Comparison of ENCODE assay signal across 19 cellular contexts in the genomic region with DNA sequence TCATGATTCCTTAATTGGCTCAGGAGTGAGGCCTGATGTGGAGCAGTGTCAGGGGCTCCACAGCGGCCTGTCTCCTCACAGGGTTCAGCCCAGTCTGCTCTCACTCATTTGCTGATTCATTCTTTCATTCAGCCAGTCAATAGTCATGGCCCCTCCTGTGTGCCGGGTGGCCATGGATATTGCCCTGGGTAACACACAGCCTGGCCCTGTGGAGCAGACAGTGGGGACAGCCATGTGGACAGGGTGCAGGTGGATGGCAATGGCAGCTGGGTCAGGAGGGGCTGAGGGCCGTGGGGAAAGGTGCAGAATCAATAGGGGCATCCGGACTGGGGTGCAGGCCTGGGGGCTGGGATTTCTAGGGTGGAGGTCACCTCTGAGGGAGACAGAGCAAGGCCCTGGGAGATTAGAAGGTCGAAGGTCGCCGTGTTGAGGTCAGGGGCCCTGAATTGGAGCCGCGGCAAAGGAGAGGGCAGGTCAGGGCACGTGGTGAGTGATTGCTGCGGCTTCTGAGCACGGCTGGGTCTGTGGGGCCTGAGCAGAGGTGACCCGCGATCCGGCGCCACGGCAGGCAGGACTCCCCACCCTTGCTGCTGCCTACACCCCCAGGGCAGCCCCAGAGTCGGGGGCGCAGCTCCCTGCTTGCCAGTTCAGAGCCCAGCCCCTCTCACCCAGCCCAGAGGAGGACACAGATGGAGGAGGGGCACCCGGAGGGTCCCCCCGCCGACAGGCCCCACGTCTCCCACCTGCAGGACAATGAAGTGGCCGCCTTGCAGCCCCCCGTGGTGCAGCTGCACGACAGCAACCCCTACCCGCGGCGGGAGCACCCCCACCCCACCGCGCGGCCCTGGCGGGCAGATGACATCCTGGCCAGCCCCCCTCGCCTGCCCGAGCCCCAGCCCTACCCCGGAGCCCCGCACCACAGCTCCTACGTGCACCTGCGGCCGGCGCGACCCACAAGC. TPM values are rescaled to one million over a fixed set of nuclear protein-coding genes. Genes with fewer than 3 reads are reported as not detected.
DNase-seq lines count a peak whose midpoint lies in the region; ATAC-seq, FAIRE-seq and TF ChIP-seq lines count a peak whose summit lies in the region.
"Had no signal": no experiment of that assay in that cellular context is flagged by ENCODE, and none has a peak within 500 bp of the region (broad histone marks: within the 10 kb centered on the region; RNA-seq: fewer than 3 reads in every experiment).

No MANE protein-coding gene starts in this region.

- H4K8ac ChIP-seq in mesendoderm (ENCODE audit: low read depth, low read length): no peak overlapping the region

- H2BK120ac ChIP-seq in mesendoderm (ENCODE audit: low read depth, low read length): no peak overlapping the region

- H2AFZ ChIP-seq in HCT116 (ENCODE audit: low read depth, low read length, poor library complexity, severe bottlenecking) (no peak overlapping the region), K562 (ENCODE audit: low read depth, low read length) (no peak overlapping the region)
- H2AFZ ChIP-seq: hepatocyte had no signal

- 0 out of 2 replicates have a peak, but pooled peaks have one; percentile 4 for ATAC-seq in HCT116
- ATAC-seq in K562: peak; percentile 57
- no peak for ATAC-seq in GM21381 (IDR thresholded peaks at IDR 0.05; ENCODE audit: unreplicated experiment)

- DNase-seq in BE2C: peak; percentile 24
- no peak for DNase-seq in HCT116 (ENCODE audit: low read depth, low spot score)
- DNase-seq in K562 (ENCODE audit: extremely low read depth in 1 of 4, low spot score in 3 of 4): peak; percentile 56 to 67 (median 66)
- DNase-seq in mesendoderm: peak; percentile 23
- DNase-seq in MCF 10A (ENCODE audit: unreplicated experiment): no peak
- DNase-seq in HUDEP-2 (lab: John Stamatoyannopoulos, UW; ENCODE audit: unreplicated experiment in 76 of 76): no peak
- no peak for DNase-seq in transverse colon
- DNase-seq: activated naive CD4-positive, alpha-beta T cell; cerebellar nuclear complex; mammary epithelial cell; NCI-H2081; stimulated activated CD4-positive, alpha-beta T cell treated with anti-CD3 and anti-CD28 coated beads, Interleukin-2, amount 100 ng/mL, for 48 hours; stomach had no signal

- H3K4me3 ChIP-seq in BE2C (ENCODE audit: low read depth, low read length) (no peak overlapping the region), HCT116 (replicated peaks in 1 of 2; ENCODE audit: low read depth in 1 of 2, low read length in 2 of 2) (no peak overlapping the region), K562 (no peak overlapping the region), mesendoderm (ENCODE audit: low read length) (no peak overlapping the region), transverse colon (no peak overlapping the region)
- H3K4me3 ChIP-seq: hepatocyte, prostate gland, SK-N-MC, stomach had no signal

- no peaks in the 10 kb centered on the region for H3K4me1 Mint-ChIP-seq in MCF 10A (ENCODE audit: insufficient read depth, unreplicated experiment)
- H3K4me1 Mint-ChIP-seq: B cell had no signal

- CTCF ChIA-PET in HCT116 (lab: Charles Lee): no interaction called here
- CTCF ChIA-PET in K562 (lab: Yijun Ruan, JAX; ENCODE audit: low intra/inter-chr PET ratio): no interaction called here
- CTCF ChIA-PET in MCF 10A (lab: Yijun Ruan, JAX): interaction anchor here (0.7 kb wide), 1 partner anchor 477 kb away, joined by 3 read pairs; no protein-coding TSS in a partner anchor

- H3K27ac Mint-ChIP-seq in MCF 10A (ENCODE audit: low read depth, unreplicated experiment): no peak overlapping the region
- H3K27ac Mint-ChIP-seq: B cell, IgD-negative memory B cell had no signal

- no peak for TF ChIP-seq POLR2A in HCT116 (IDR thresholded peaks at IDR 0.05; ENCODE audit: borderline replicate concordance, extremely low read depth, insufficient read depth, insufficient read length)
- 0 out of 2 replicates have a peak, but pooled peaks have one; percentile 4 for TF ChIP-seq POLR2A in K562 (conservative IDR thresholded peaks at IDR 0.05)
- no peak for TF ChIP-seq POLR2A in transverse colon (IDR thresholded peaks at IDR 0.05)

- RAD21 ChIA-PET in HCT116 (lab: Charles Lee; ENCODE audit: low non-redundant PET in 1 of 2, low total read pairs in 2 of 2, uncharacterized antibody in 2 of 2, unreplicated experiment in 2 of 2): no interaction called here

- H3K9me3 ChIP-seq in BE2C: no peaks in the 10 kb centered on the region
- no peaks in the 10 kb centered on the region for H3K9me3 ChIP-seq in HCT116 (ENCODE audit: control insufficient read depth in 1 of 2, insufficient read depth in 1 of 2, low read depth in 1 of 2, low read length in 2 of 2)
- no peaks in the 10 kb centered on the region for H3K9me3 ChIP-seq in K562 (replicated peaks; ENCODE audit: control insufficient read depth, insufficient read depth, low read depth, low read length)
- H3K9me3 ChIP-seq in transverse colon: no peaks in the 10 kb centered on the region
- H3K9me3 ChIP-seq: prostate gland, stomach had no signal

- TF ChIP-seq EP300 in K562 (IDR thresholded peaks at IDR 0.05; ENCODE audit: low read length) (no peak), transverse colon (IDR thresholded peaks at IDR 0.05; ENCODE audit: low read depth) (no peak)

- H3K4ac ChIP-seq in mesendoderm (ENCODE audit: low read depth, low read length): no peak overlapping the region

- H2AK5ac ChIP-seq in mesendoderm (ENCODE audit: low read length): no peak overlapping the region

- no peaks in the 10 kb centered on the region for H3K9me3 Mint-ChIP-seq in MCF 10A (ENCODE audit: unreplicated experiment)
- H3K9me3 Mint-ChIP-seq: IgD-negative memory B cell had no signal

- in situ Hi-C loops in K562 (cut with MboI) (no loop called here), transverse colon (cut with MboI; ENCODE audit: low pct_ligation_motif_present in 1 of 4, low pct_unique_long_range_greater_than_20kb in 1 of 4, low sequenced_read_pairs in 3 of 4) (no loop called here)

- H3K4me3 Mint-ChIP-seq in MCF 10A (ENCODE audit: unreplicated experiment): no peak overlapping the region
- H3K4me3 Mint-ChIP-seq: B cell had no signal

- no peak overlapping the region for H4K5ac ChIP-seq in mesendoderm (ENCODE audit: low read length)

- H3K56ac ChIP-seq in mesendoderm (ENCODE audit: low read length): no peak overlapping the region

- TF ChIP-seq CTCF in BE2C (IDR thresholded peaks at IDR 0.05; ENCODE audit: low read depth, low read length) (no peak), HCT116 (IDR thresholded peaks at IDR 0.05 in 2 of 3, conservative IDR thresholded peaks at IDR 0.05 in 1 of 3; ENCODE audit: borderline replicate concordance in 1 of 3, insufficient read depth in 1 of 3, low read depth in 2 of 3, low read length in 2 of 3) (no peak), K562 (IDR thresholded peaks at IDR 0.05 in 2 of 3, conservative IDR thresholded peaks at IDR 0.05 in 1 of 3; ENCODE audit: insufficient read depth in 2 of 3, low read depth in 1 of 3, low read length in 3 of 3) (no peak), MCF 10A (IDR thresholded peaks at IDR 0.05; ENCODE audit: unreplicated experiment) (no peak), transverse colon (IDR thresholded peaks at IDR 0.05) (no peak)

- H3K9me1 ChIP-seq in K562 (ENCODE audit: control insufficient read depth, insufficient read depth, low read length): no peaks in the 10 kb centered on the region

- H3K36me3 ChIP-seq in BE2C (peaks cover 7% of the 10 kb centered on the region), HCT116 (ENCODE audit: control insufficient read depth in 1 of 2, insufficient read depth in 2 of 2, low read length in 2 of 2) (peaks cover 0 to 2% of the 10 kb centered on the region in 2 experiments; a peak in 1 of 4 replicates), K562 (ENCODE audit: control insufficient read depth, insufficient read depth, low read length) (peaks cover 26% of the 10 kb centered on the region; the same call in 2 of the 3 replicates), mesendoderm (ENCODE audit: control insufficient read depth, insufficient read depth, low read length) (peaks cover 2% of the 10 kb centered on the region), transverse colon (no peaks in the 10 kb centered on the region)
- H3K36me3 ChIP-seq: prostate gland had no signal

- H3K9ac ChIP-seq in HCT116 (ENCODE audit: low read length): no peak overlapping the region
- H3K9ac ChIP-seq in K562 (ENCODE audit: insufficient read depth in 1 of 2, low read depth in 2 of 2, low read length in 2 of 2): peak overlapping the region in 1 of 2 experiments; percentile 86; a peak in 2 of 4 replicates
- H3K9ac ChIP-seq in mesendoderm (ENCODE audit: low read length): no peak overlapping the region

- peaks cover 7% of the 10 kb centered on the region for H3K36me3 Mint-ChIP-seq in MCF 10A (ENCODE audit: insufficient read depth, unreplicated experiment)
- H3K36me3 Mint-ChIP-seq: IgD-negative memory B cell had no signal

- 19% methylated on average over 20 of the region's 42 CpGs for WGBS in K562 (ENCODE audit: insufficient coverage, low coverage, missing lambda C conversion rate)
- no CpG with 5 or more reads among the region's 42 CpGs for WGBS in mesendoderm (ENCODE audit: extremely low coverage, insufficient coverage, low lambda C conversion rate)
- 76 to 79% methylated on average over 6 to 39 of the region's 42 CpGs for WGBS in transverse colon (ENCODE audit: low coverage in 1 of 2), 2 donors

- TF ChIP-seq RAD21 in HCT116 (IDR thresholded peaks at IDR 0.05; ENCODE audit: low read depth) (no peak), K562 (CRISPR knock-in tag; conservative IDR thresholded peaks at IDR 0.05 in 1 of 2, IDR thresholded peaks at IDR 0.05 in 1 of 2) (no peak)

- H2BK5ac ChIP-seq in mesendoderm (ENCODE audit: low read length): no peak overlapping the region

- no peaks in the 10 kb centered on the region for H3K27me3 Mint-ChIP-seq in MCF 10A (ENCODE audit: insufficient read depth, unreplicated experiment)
- H3K27me3 Mint-ChIP-seq: B cell, IgD-negative memory B cell had no signal

- no peaks in the 10 kb centered on the region for H3K79me1 ChIP-seq in mesendoderm (ENCODE audit: low read length)

- no peak overlapping the region for H3K4me2 ChIP-seq in HCT116 (ENCODE audit: low read length)
- no peak overlapping the region; the same call in 1 of the 2 replicates for H3K4me2 ChIP-seq in K562 (ENCODE audit: insufficient read depth, low read length)
- H3K4me2 ChIP-seq in mesendoderm (ENCODE audit: low read length): no peak overlapping the region
- H3K4me2 ChIP-seq: hepatocyte had no signal

- H4K20me1 ChIP-seq in HCT116 (ENCODE audit: insufficient read depth): no peaks in the 10 kb centered on the region
- peaks cover 30% of the 10 kb centered on the region for H4K20me1 ChIP-seq in K562 (replicated peaks; ENCODE audit: control insufficient read depth, insufficient read depth, low read length)

- H3K9me2 ChIP-seq in HCT116 (ENCODE audit: insufficient read depth): no peaks in the 10 kb centered on the region

- H3K4me1 ChIP-seq in BE2C (no peaks in the 10 kb centered on the region), HCT116 (ENCODE audit: control insufficient read depth in 1 of 2, insufficient read depth in 2 of 2, low read length in 2 of 2) (no peaks in the 10 kb centered on the region; a peak in 1 of 4 replicates), K562 (replicated peaks in 1 of 2; ENCODE audit: control insufficient read depth in 2 of 2, insufficient read depth in 2 of 2, low read length in 2 of 2) (peaks cover 6 to 83% of the 10 kb centered on the region in 2 experiments; a peak in 4 of 5 replicates), mesendoderm (ENCODE audit: control insufficient read depth, low read depth, low read length) (no peaks in the 10 kb centered on the region), transverse colon (peaks cover 0 to 11% (median 4%) of the 10 kb centered on the region in 4 donors)

- no peak overlapping the region for H3K23ac ChIP-seq in mesendoderm (ENCODE audit: low read length)

- H2BK15ac ChIP-seq in mesendoderm (replicated peaks; ENCODE audit: low read depth): no peak overlapping the region

- peak; percentile 57 for FAIRE-seq in K562 (lab: Jason Lieb, UNC)

- no peaks in the 10 kb centered on the region for H3K79me2 ChIP-seq in HCT116 (ENCODE audit: insufficient read depth, low read length)
- H3K79me2 ChIP-seq in K562 (ENCODE audit: control insufficient read depth, insufficient read depth, low read length): no peaks in the 10 kb centered on the region
- no peaks in the 10 kb centered on the region for H3K79me2 ChIP-seq in mesendoderm (ENCODE audit: control insufficient read depth, insufficient read depth, low read length)
- H3K79me2 ChIP-seq: hepatocyte had no signal

- no peak overlapping the region for H3K18ac ChIP-seq in mesendoderm (ENCODE audit: low read length)

- H3K27me3 ChIP-seq in BE2C (peaks cover 35% of the 10 kb centered on the region), HCT116 (ENCODE audit: insufficient read depth, low read length) (no peaks in the 10 kb centered on the region), K562 (ENCODE audit: control insufficient read depth in 2 of 2, insufficient read depth in 2 of 2, low read length in 2 of 2) (no peaks in the 10 kb centered on the region), mesendoderm (ENCODE audit: insufficient read depth, low read length, poor library complexity) (no peaks in the 10 kb centered on the region), transverse colon (peaks cover 8% of the 10 kb centered on the region)
- H3K27me3 ChIP-seq: hepatocyte, stomach had no signal

- intact Hi-C loops in HCT116 (cut with micrococcal nuclease) (no loop called here), K562 (cut with micrococcal nuclease) (no loop called here), MCF 10A (cut with micrococcal nuclease) (no loop called here), transverse colon (cut with DNase I; ENCODE audit: low total_unique reads) (no loop called here)

- no TSS peak for BruUV-seq in HCT116 (replicated peaks; lab: Mats Ljungman, UMichigan)
- BruUV-seq in K562 (replicated peaks; lab: Mats Ljungman, UMichigan): no TSS peak
- no TSS peak for BruUV-seq in MCF 10A (replicated peaks; lab: Mats Ljungman, UMichigan)

- H3K27ac ChIP-seq in HCT116 (ENCODE audit: low read depth, low read length): no peak overlapping the region
- H3K27ac ChIP-seq in K562 (ENCODE audit: extremely low read depth, low read depth, low read length): peak overlapping the region; percentile 10; the same call in 1 of the 3 replicates
- H3K27ac ChIP-seq in mesendoderm (ENCODE audit: low read depth, low read length): no peak overlapping the region
- no peak overlapping the region for H3K27ac ChIP-seq in transverse colon
- H3K27ac ChIP-seq: hepatocyte, prostate gland, SK-N-MC had no signal

- POLR2A ChIA-PET in HCT116 (lab: Charles Lee): no interaction called here
- POLR2A ChIA-PET in K562 (lab: Yijun Ruan, JAX): no interaction called here
- POLR2A ChIA-PET in MCF 10A (lab: Yijun Ruan, JAX): no interaction called here

RNA-seq across cellular contexts. Expression of gene SLC19A1, which starts 33.4 kb away (rescaled TPM):
- 63.1 TPM for polyA plus RNA-seq in BE2C (2012; ENCODE audit: insufficient read depth, insufficient read length, low read depth)
- 50.2 TPM for total RNA-seq in HCT116 (2021; ENCODE audit: unreplicated experiment)
- polyA plus RNA-seq in HCT116 (2012): 23.8 and 27.8 TPM in 2 replicates
- total RNA-seq in K562 (2011; cell fraction: chromatin; rRNA removed; ENCODE audit: low replicate concordance): 43.8 and 108 TPM in 2 replicates
- total RNA-seq in K562 (2011; cell fraction: nucleolus; rRNA removed): 90.5 and 93.4 TPM in 2 replicates
- 52.4 and 63.7 TPM in 2 replicates for total RNA-seq in K562 (2011; cell fraction: nucleoplasm; rRNA removed)
- 34.7 and 41.3 TPM in 2 replicates for total RNA-seq in K562 (2014; rRNA removed)
- total RNA-seq in K562 (2014; rRNA removed; fragmentation: Illumina TruSeq; extraction: Trizol): 8.0 and 8.7 TPM in 2 replicates
- 18.8 and 21.4 TPM in 2 replicates for total RNA-seq in K562 (2015; rRNA removed; fragmentation: Illumina TruSeq; extraction: Trizol)
- 88.7 and 91.3 TPM in 2 replicates for total RNA-seq in K562 (2021)
- polyA plus RNA-seq in K562 (2011; rRNA removed): 11.5 and 24.6 TPM in 2 replicates
- polyA plus RNA-seq in K562 (2011; cell fraction: cytosol; rRNA removed): 20.4 and 78.6 TPM in 2 replicates
- 49.9 and 126 TPM in 2 replicates for polyA plus RNA-seq in K562 (2011; cell fraction: nucleus; rRNA removed)
- 20.5 and 34.6 TPM in 2 replicates for polyA plus RNA-seq in K562 (2012)
- polyA plus RNA-seq in K562 (2014; fragmentation: Illumina TruSeq; extraction: Trizol): 12.0 and 24.5 TPM in 2 replicates
- polyA plus RNA-seq in K562 (2014; fragmentation: Nextera tagmentation; extraction: Ambion mirVana): 1 to 10 TPM in 1 of 2 experiments, under 1 TPM in 1; 0.65 to 2.3 TPM
- polyA plus RNA-seq in K562 (2014; rRNA removed): 36.6 and 50.8 TPM in 2 replicates
- 11.9 and 16.0 TPM in 2 replicates for polyA minus RNA-seq in K562 (2011; rRNA and poly(A)+ RNA removed)
- polyA minus RNA-seq in K562 (2011; cell fraction: cytosol; rRNA and poly(A)+ RNA removed): 41.4 and 45.6 TPM in 2 replicates
- polyA minus RNA-seq in K562 (2011; cell fraction: nucleus; rRNA and poly(A)+ RNA removed): 23.3 TPM in 2 replicates
- 26.2 TPM for polyA plus RNA-seq in mesendoderm (2013, experiment 1 of 2)
- polyA plus RNA-seq in mesendoderm (2013, experiment 2 of 2): 27.0 TPM
- 16.0 and 25.4 TPM in 2 replicates for total RNA-seq in MCF 10A (2022)
- 10 to 100 TPM in 3 of 4 donors, 1 to 10 TPM in 1; 8.3 to 24.1 (median 17.3) TPM for total RNA-seq in transverse colon

Comparison
In these comparisons a context has a peak if more than half of its experiments do, and no peak if none do; other contexts are left out.
1. DNase-seq: peak in BE2C (single experiment), K562 (4 of 4) and mesendoderm (single experiment); none in HCT116 (single experiment), MCF 10A (single experiment), HUDEP-2 (0 of 76) and transverse colon (single experiment).